ENCODE assay signal across 19 cellular contexts in genomic region chr11:4385978-4386740, GRCh38. TPM values are rescaled to one million over a fixed set of nuclear protein-coding genes. Genes with fewer than 3 reads are reported as not detected.
DNase-seq lines count a peak whose midpoint lies in the region; ATAC-seq and TF ChIP-seq lines count a peak whose summit lies in the region.
"Had no signal": no experiment of that assay in that cellular context is flagged by ENCODE, and none has a peak within 500 bp of the region (broad histone marks: within the 10 kb centered on the region; RNA-seq: fewer than 3 reads in every experiment).

No MANE protein-coding gene starts in this region.

- H3K36me3 Mint-ChIP-seq in activated T-helper 17 cell treated with anti-CD3 and anti-CD28 coated beads, Interleukin-2, amount 50 U/mL, for 72 hours (ENCODE audit: low read depth) = peaks cover 74% of the 10 kb centered on the region

- H3K27me3 Mint-ChIP-seq in activated T-helper 17 cell treated with anti-CD3 and anti-CD28 coated beads, Interleukin-2, amount 50 U/mL, for 72 hours = no peaks in the 10 kb centered on the region
- H3K27me3 Mint-ChIP-seq: CD8-positive, alpha-beta memory T cell had no signal

- ATAC-seq in activated T-helper 17 cell treated with anti-CD3 and anti-CD28 coated beads, Interleukin-2, amount 50 U/mL, for 72 hours (replicated peaks) = no peak
- ATAC-seq in GM19452 (IDR thresholded peaks at IDR 0.05; ENCODE audit: unreplicated experiment) = no peak
- ATAC-seq: GM12878, GM23338, HCT116 had no signal

- DNase-seq in M059J (ENCODE audit: low read depth) (peak; percentile 42), foreskin fibroblast (peak; percentile 6 to 17), hypothalamus (lab: John Stamatoyannopoulos, UW) (no peak), NCI-H2171 (lab: John Stamatoyannopoulos, UW) (no peak)
- DNase-seq: C1 segment of cervical spinal cord; CD8-positive, alpha-beta memory T cell; DMS 273 treated with DMSO at 0.1 percent for 48 hours; DMS79; EL; GDM1; H9 had no signal

- H3K4me3 ChIP-seq in foreskin fibroblast (ENCODE audit: low read depth in 1 of 2, low read length in 2 of 2) = no peak overlapping the region
- H3K4me3 ChIP-seq: GM12878, GM23338 had no signal

- no peaks in the 10 kb centered on the region for H3K9me3 Mint-ChIP-seq in activated T-helper 17 cell treated with anti-CD3 and anti-CD28 coated beads, Interleukin-2, amount 50 U/mL, for 72 hours
- H3K9me3 Mint-ChIP-seq: GM23338, H9 had no signal

- peak overlapping the region; percentile 61 for H3K27ac Mint-ChIP-seq in activated T-helper 17 cell treated with anti-CD3 and anti-CD28 coated beads, Interleukin-2, amount 50 U/mL, for 72 hours
- H3K27ac Mint-ChIP-seq: GM23338 had no signal

- no peak overlapping the region for H3K4me3 Mint-ChIP-seq in activated T-helper 17 cell treated with anti-CD3 and anti-CD28 coated beads, Interleukin-2, amount 50 U/mL, for 72 hours
- H3K4me3 Mint-ChIP-seq: GM23338, H9 had no signal

- peaks cover 5% of the 10 kb centered on the region for H3K4me1 Mint-ChIP-seq in activated T-helper 17 cell treated with anti-CD3 and anti-CD28 coated beads, Interleukin-2, amount 50 U/mL, for 72 hours
- H3K4me1 Mint-ChIP-seq: GM23338, H9 had no signal

- TF ChIP-seq CTCF in foreskin fibroblast (IDR thresholded peaks at IDR 0.05; ENCODE audit: low read depth, low read length) = no peak

RNA-seq across cellular contexts. Expression of gene TRIM21, which starts 7.3 kb away (rescaled TPM):
- total RNA-seq in M059J (2014; rRNA removed; shearing (Covaris generic)) = 38.4 and 52.9 TPM in 2 replicates
- total RNA-seq in activated T-helper 17 cell treated with anti-CD3 and anti-CD28 coated beads, Interleukin-2, amount 50 U/mL, for 72 hours = 10 to 100 TPM; 26.5 to 36.0 TPM

RNA-seq across cellular contexts. Expression of gene OR52B4, which starts 18.0 kb away (rescaled TPM):
- not detected in 2 replicates for total RNA-seq in M059J (2014; rRNA removed; shearing (Covaris generic))
- total RNA-seq in activated T-helper 17 cell treated with anti-CD3 and anti-CD28 coated beads, Interleukin-2, amount 50 U/mL, for 72 hours = not detected
- total RNA-seq: A172; A673; CD8-positive, alpha-beta memory T cell; GM12878; H4; H9 had no signal

Comparison
In these comparisons a context has a peak if more than half of its experiments do, and no peak if none do; other contexts are left out.
1. DNase-seq: peak in M059J (single experiment) and foreskin fibroblast (2 of 2); none in hypothalamus (0 of 51) and NCI-H2171 (single experiment).